ENCODE assay signal across 9 cellular contexts in the genomic region with DNA sequence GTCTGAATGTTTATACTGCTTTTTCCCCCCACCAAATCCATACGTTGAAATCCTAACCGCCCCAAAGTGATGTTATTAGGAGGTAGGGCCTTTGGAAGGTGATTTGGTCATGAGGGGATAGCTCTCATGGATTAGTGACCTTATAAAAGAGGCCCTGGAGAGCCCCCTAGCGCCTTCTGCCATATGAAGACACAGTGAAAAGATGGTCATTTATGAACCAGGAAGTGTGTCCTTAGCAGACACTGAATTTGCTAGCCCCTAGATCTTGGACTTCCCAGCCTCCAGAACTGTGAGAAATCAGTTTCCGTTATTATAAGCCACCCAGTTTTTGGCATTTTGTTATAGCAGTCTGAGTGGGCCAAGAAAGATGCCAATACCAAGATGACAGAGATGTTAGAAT. TPM values are rescaled to one million over a fixed set of nuclear protein-coding genes. Genes with fewer than 3 reads are reported as not detected.
DNase-seq lines count a peak whose midpoint lies in the region; TF ChIP-seq lines count a peak whose summit lies in the region.
"Had no signal": no experiment of that assay in that cellular context is flagged by ENCODE, and none has a peak within 500 bp of the region (broad histone marks: within the 10 kb centered on the region; RNA-seq: fewer than 3 reads in every experiment).

No MANE protein-coding gene starts in this region.

- H3K79me2 ChIP-seq in neural cell (replicated peaks; ENCODE audit: insufficient read depth, low read length), result no peaks in the 10 kb centered on the region

- no peaks in the 10 kb centered on the region for H4K20me1 ChIP-seq in neural cell (ENCODE audit: insufficient read depth)

- TF ChIP-seq RAD21 in neural cell (conservative IDR thresholded peaks at IDR 0.05), result no peak

- DNase-seq in DMS53 (lab: John Stamatoyannopoulos, UW) (peak; percentile 31), DMS53 treated with DMSO at 0.1 percent for 48 hours (lab: John Stamatoyannopoulos, UW; ENCODE audit: unreplicated experiment) (no peak), LNCaP clone FGC (ENCODE audit: low read depth) (no peak), adipocyte (ENCODE audit: low read depth) (peak; percentile 42), NCI-H2029 (lab: John Stamatoyannopoulos, UW) (no peak)
- no peak for DNase-seq in stimulated activated CD4-positive, alpha-beta T cell treated with anti-CD3 and anti-CD28 coated beads, Interleukin-2, amount 100 ng/mL, for 48 hours
- DNase-seq in activated CD4-positive, alpha-beta T cell treated with anti-CD3 and anti-CD28 coated beads, Interleukin-2, amount 50 U/mL, for 1 hour, result no peak
- DNase-seq: 8988T had no signal

- H2AFZ ChIP-seq in neural cell (ENCODE audit: low read depth, low read length), result no peak overlapping the region

- no peak for TF ChIP-seq EP300 in neural cell (conservative IDR thresholded peaks at IDR 0.05; ENCODE audit: poor library complexity, severe bottlenecking)

- no peaks in the 10 kb centered on the region for H3F3A ChIP-seq in neural cell (ENCODE audit: insufficient read depth, low read length, poor library complexity, severe bottlenecking)

- no peak overlapping the region for H3K4me2 ChIP-seq in neural cell (ENCODE audit: low read length)

- no peaks in the 10 kb centered on the region for H3K27me3 ChIP-seq in adipocyte (replicated peaks; ENCODE audit: control insufficient read depth, insufficient read depth, low read length)
- H3K27me3 ChIP-seq in neural cell (ENCODE audit: insufficient read depth, low read depth, low read length), result no peaks in the 10 kb centered on the region

- peak; percentile 35 for TF ChIP-seq CTCF in LNCaP clone FGC (IDR thresholded peaks at IDR 0.05; ENCODE audit: control insufficient read depth, extremely low read depth, insufficient read depth)
- TF ChIP-seq CTCF in neural cell (IDR thresholded peaks at IDR 0.05; ENCODE audit: poor library complexity, severe bottlenecking), result peak; percentile 13

- H3K4me1 ChIP-seq in adipocyte (ENCODE audit: control insufficient read depth, insufficient read depth, low read length), result no peaks in the 10 kb centered on the region

- H3K9me3 ChIP-seq in adipocyte (ENCODE audit: control insufficient read depth, low read length) (no peaks in the 10 kb centered on the region), neural cell (ENCODE audit: low read length) (no peaks in the 10 kb centered on the region)

- H3K36me3 ChIP-seq in adipocyte (ENCODE audit: control insufficient read depth, insufficient read depth, low read length, severe bottlenecking), result no peaks in the 10 kb centered on the region
- H3K36me3 ChIP-seq in neural cell (ENCODE audit: insufficient read depth, low read length), result no peaks in the 10 kb centered on the region

- no peaks in the 10 kb centered on the region for H3K9me2 ChIP-seq in neural cell (ENCODE audit: insufficient read depth, low read length)

- no peak overlapping the region for H3K27ac ChIP-seq in neural cell (ENCODE audit: low read length)

- H3K9ac ChIP-seq in adipocyte (ENCODE audit: low read length) (no peak overlapping the region), neural cell (ENCODE audit: low read length) (no peak overlapping the region)

- H3K4me3 ChIP-seq in LNCaP clone FGC (ENCODE audit: low read depth, low read length), result no peak overlapping the region
- H3K4me3 ChIP-seq in adipocyte (ENCODE audit: low read length), result no peak overlapping the region
- H3K4me3 ChIP-seq in neural cell (ENCODE audit: low read length), result no peak overlapping the region

TF ChIP-seq in neural cell, 6 proteins besides CTCF, POLR2A, EP300 and RAD21:
- TF ChIP-seq SMC3 (conservative IDR thresholded peaks at IDR 0.05; ENCODE audit: poor library complexity) (no peak), POLR2AphosphoS5 (IDR thresholded peaks at IDR 0.05) (no peak), EZH2 (IDR thresholded peaks at IDR 0.05; ENCODE audit: borderline replicate concordance, insufficient read depth, low read length, poor library complexity, severe bottlenecking) (no peak), TAF1 (IDR thresholded peaks at IDR 0.05; ENCODE audit: low read depth) (no peak), MXI1 (conservative IDR thresholded peaks at IDR 0.05; ENCODE audit: poor library complexity, severe bottlenecking) (no peak)

RNA-seq across cellular contexts. Expression of gene TSN, which starts 7.2 kb away (rescaled TPM):
- polyA plus RNA-seq in neural cell, result 120 and 171 TPM in 2 replicates
- 101 TPM in 2 replicates for polyA minus RNA-seq in neural cell

RNA-seq across cellular contexts. Expression of gene NIFK, which starts 11.5 kb away (rescaled TPM):
- polyA plus RNA-seq in neural cell, result 60.9 and 81.0 TPM in 2 replicates
- 46.5 and 51.7 TPM in 2 replicates for polyA minus RNA-seq in neural cell

Comparison
In these comparisons a context has a peak if more than half of its experiments do, and no peak if none do; other contexts are left out.
1. DNase-seq: peak in DMS53 (single experiment) and adipocyte (single experiment); none in DMS53 treated with DMSO at 0.1 percent for 48 hours (single experiment), LNCaP clone FGC (single experiment), stimulated activated CD4-positive, alpha-beta T cell treated with anti-CD3 and anti-CD28 coated beads, Interleukin-2, amount 100 ng/mL, for 48 hours (0 of 2), NCI-H2029 (single experiment) and activated CD4-positive, alpha-beta T cell treated with anti-CD3 and anti-CD28 coated beads, Interleukin-2, amount 50 U/mL, for 1 hour (single experiment).